11 cellular contexts compared by ENCODE assay signal in the genomic region with DNA sequence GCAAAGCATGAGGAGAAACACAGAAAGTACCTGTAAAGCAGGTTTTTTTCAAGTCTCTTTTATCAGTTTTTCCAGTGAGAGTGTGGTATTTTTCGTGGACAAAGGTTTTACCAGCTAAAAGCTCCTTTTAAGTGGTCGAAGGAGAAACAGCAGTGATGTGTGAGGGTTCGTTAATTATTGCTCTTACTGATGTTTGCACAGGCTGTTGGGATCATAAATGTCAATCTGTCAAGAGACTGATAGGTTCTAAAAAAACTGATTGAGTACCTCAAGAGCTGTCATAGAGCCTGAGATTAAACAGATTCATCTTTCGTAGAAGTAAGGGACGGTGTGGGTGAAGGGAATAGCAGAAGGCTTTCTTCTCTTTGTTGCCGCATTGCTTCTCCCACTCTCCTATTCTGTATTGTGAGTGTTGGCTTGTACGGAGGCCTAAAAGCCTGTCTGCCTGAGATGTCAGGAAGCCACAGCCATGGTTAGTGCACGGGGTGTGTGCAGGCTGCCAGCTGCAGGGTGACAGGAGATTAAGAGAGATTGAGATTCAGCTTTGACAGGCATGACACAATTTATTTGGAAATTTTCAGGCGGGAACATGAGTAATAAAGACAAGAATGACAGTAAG.
DNase-seq lines count a peak whose midpoint lies in the region; ATAC-seq and TF ChIP-seq lines count a peak whose summit lies in the region.
"Had no signal": no experiment of that assay in that cellular context is flagged by ENCODE, and none has a peak within 500 bp of the region (broad histone marks: within the 10 kb centered on the region; RNA-seq: fewer than 3 reads in every experiment).

No MANE protein-coding gene starts in this region.

- peaks cover 7% of the 10 kb centered on the region for H3K36me3 Mint-ChIP-seq in activated naive CD4-positive, alpha-beta T cell treated with anti-CD3 and anti-CD28 coated beads for 36 hours (ENCODE audit: low read depth)
- H3K36me3 Mint-ChIP-seq in activated naive CD4-positive, alpha-beta T cell treated with anti-CD3 and anti-CD28 coated beads, Interleukin-2, amount 10 ng/mL, durations not matched to agents 7 days and 5 days = peaks cover 2% of the 10 kb centered on the region
- no peaks in the 10 kb centered on the region for H3K36me3 Mint-ChIP-seq in glutamatergic neuron (ENCODE audit: unreplicated experiment)
- H3K36me3 Mint-ChIP-seq in type B pancreatic cell = peaks cover 22% of the 10 kb centered on the region

- H3K4me3 Mint-ChIP-seq in activated naive CD4-positive, alpha-beta T cell treated with anti-CD3 and anti-CD28 coated beads for 36 hours = no peak overlapping the region
- H3K4me3 Mint-ChIP-seq in activated naive CD4-positive, alpha-beta T cell treated with anti-CD3 and anti-CD28 coated beads, Interleukin-2, amount 10 ng/mL, durations not matched to agents 7 days and 5 days = no peak overlapping the region
- H3K4me3 Mint-ChIP-seq in glutamatergic neuron (ENCODE audit: unreplicated experiment) = no peak overlapping the region
- H3K4me3 Mint-ChIP-seq in type B pancreatic cell = peak overlapping the region; percentile 52
- H3K4me3 Mint-ChIP-seq: activated naive CD4-positive, alpha-beta T cell treated with anti-CD3 and anti-CD28 coated beads, Interleukin-2, amount 50 U/mL, for 24 hours had no signal

- H4K20me1 ChIP-seq in OCI-LY7 (ENCODE audit: insufficient read depth, low read length) = 0 out of 2 replicates have a peak, but pooled peaks cover 4% of the 10 kb centered on the region

- H3K4me1 Mint-ChIP-seq in activated naive CD4-positive, alpha-beta T cell treated with anti-CD3 and anti-CD28 coated beads for 36 hours (ENCODE audit: low read depth) = peaks cover 14% of the 10 kb centered on the region
- peaks cover 5% of the 10 kb centered on the region for H3K4me1 Mint-ChIP-seq in activated naive CD4-positive, alpha-beta T cell treated with anti-CD3 and anti-CD28 coated beads, Interleukin-2, amount 10 ng/mL, durations not matched to agents 7 days and 5 days
- H3K4me1 Mint-ChIP-seq in glutamatergic neuron (ENCODE audit: low read depth, unreplicated experiment) (peaks cover 46% of the 10 kb centered on the region), type B pancreatic cell (ENCODE audit: unreplicated experiment) (peaks cover 38% of the 10 kb centered on the region)

- H3K9me2 ChIP-seq in OCI-LY7 (ENCODE audit: insufficient read depth, low read length) = no peaks in the 10 kb centered on the region

- no peak overlapping the region for H2AFZ ChIP-seq in OCI-LY7 (ENCODE audit: low read length)

- ATAC-seq in HG03045 (IDR thresholded peaks at IDR 0.05; ENCODE audit: unreplicated experiment) = no peak
- ATAC-seq: PC-3 had no signal

- no peak overlapping the region for H3K4me2 ChIP-seq in OCI-LY7 (ENCODE audit: low read length)

- CTCF ChIA-PET in activated naive CD4-positive, alpha-beta T cell treated with anti-CD3 and anti-CD28 coated beads for 36 hours (lab: Charles Lee) = interaction anchor here (0.7 kb wide), 1 partner anchor 247 kb away, joined by 5 read pairs; no protein-coding TSS in a partner anchor
- CTCF ChIA-PET in activated naive CD4-positive, alpha-beta T cell treated with anti-CD3 and anti-CD28 coated beads, Interleukin-2, amount 10 ng/mL, durations not matched to agents 7 days and 5 days (lab: Charles Lee) = no interaction called here
- CTCF ChIA-PET in OCI-LY7 (lab: Charles Lee; ENCODE audit: unreplicated experiment) = no interaction called here

- no peaks in the 10 kb centered on the region for H3K9me3 ChIP-seq in OCI-LY7 (ENCODE audit: low read length)

- POLR2A ChIA-PET in OCI-LY7 (lab: Charles Lee) = interaction anchor here (0.7 kb wide), 2 partner anchors 67 to 319 kb away, joined by 3 read pairs; no protein-coding TSS in a partner anchor

- H3K4me3 ChIP-seq in OCI-LY7 (ENCODE audit: low read depth, low read length, poor library complexity, severe bottlenecking) = no peak overlapping the region

- no peaks in the 10 kb centered on the region for H3K4me1 ChIP-seq in OCI-LY7 (ENCODE audit: insufficient read depth, low read length, poor library complexity, severe bottlenecking)

- H3K27ac Mint-ChIP-seq in activated naive CD4-positive, alpha-beta T cell treated with anti-CD3 and anti-CD28 coated beads for 36 hours = no peak overlapping the region
- H3K27ac Mint-ChIP-seq in activated naive CD4-positive, alpha-beta T cell treated with anti-CD3 and anti-CD28 coated beads, Interleukin-2, amount 10 ng/mL, durations not matched to agents 7 days and 5 days = no peak overlapping the region
- H3K27ac Mint-ChIP-seq in glutamatergic neuron (ENCODE audit: unreplicated experiment) (peak overlapping the region; percentile 81), type B pancreatic cell (peak overlapping the region; percentile 80)
- H3K27ac Mint-ChIP-seq: activated naive CD4-positive, alpha-beta T cell treated with anti-CD3 and anti-CD28 coated beads, Interleukin-2, amount 50 U/mL, for 24 hours had no signal

- TF ChIP-seq CTCF in glutamatergic neuron (IDR thresholded peaks at IDR 0.05; ENCODE audit: partially characterized antibody, unreplicated experiment) (no peak), type B pancreatic cell (conservative IDR thresholded peaks at IDR 0.05) (no peak), OCI-LY7 (conservative IDR thresholded peaks at IDR 0.05; ENCODE audit: low read length) (no peak)

- H3K27ac ChIP-seq in OCI-LY7 (ENCODE audit: low read depth, low read length, poor library complexity, severe bottlenecking) = no peak overlapping the region

- H3K9me3 Mint-ChIP-seq in activated naive CD4-positive, alpha-beta T cell treated with anti-CD3 and anti-CD28 coated beads for 36 hours = no peaks in the 10 kb centered on the region
- H3K9me3 Mint-ChIP-seq in activated naive CD4-positive, alpha-beta T cell treated with anti-CD3 and anti-CD28 coated beads, Interleukin-2, amount 10 ng/mL, durations not matched to agents 7 days and 5 days = no peaks in the 10 kb centered on the region
- H3K9me3 Mint-ChIP-seq in glutamatergic neuron (ENCODE audit: unreplicated experiment) = peaks cover 3% of the 10 kb centered on the region
- H3K9me3 Mint-ChIP-seq in type B pancreatic cell = no peaks in the 10 kb centered on the region
- H3K9me3 Mint-ChIP-seq: activated naive CD4-positive, alpha-beta T cell treated with anti-CD3 and anti-CD28 coated beads, Interleukin-2, amount 50 U/mL, for 24 hours had no signal

- DNase-seq in activated naive CD4-positive, alpha-beta T cell treated with anti-CD3 and anti-CD28 coated beads for 36 hours = peak; percentile 10
- no peak for DNase-seq in activated naive CD4-positive, alpha-beta T cell treated with anti-CD3 and anti-CD28 coated beads, Interleukin-2, amount 10 ng/mL, durations not matched to agents 7 days and 5 days
- DNase-seq in NCI-H524 (lab: John Stamatoyannopoulos, UW) (peak; percentile 72 to 93), glutamatergic neuron (no peak), type B pancreatic cell (ENCODE audit: extremely low spot score, unreplicated experiment) (no peak), SW 1271 (lab: John Stamatoyannopoulos, UW) (no peak), OCI-LY7 (ENCODE audit: low spot score) (no peak)
- DNase-seq: activated CD4-positive, CD25-positive, alpha-beta regulatory T cell; PC-3 had no signal

- intact Hi-C loops in activated naive CD4-positive, alpha-beta T cell treated with anti-CD3 and anti-CD28 coated beads for 36 hours (cut with micrococcal nuclease) = no loop called here
- intact Hi-C loops in OCI-LY7 (cut with micrococcal nuclease; ENCODE audit: unreplicated experiment) = no loop called here

- no TSS peak for BruUV-seq in OCI-LY7 (replicated peaks; lab: Mats Ljungman, UMichigan)

- no peaks in the 10 kb centered on the region for H3K79me2 ChIP-seq in OCI-LY7 (ENCODE audit: insufficient read depth, low read depth, low read length)

- no peaks in the 10 kb centered on the region for H3K27me3 Mint-ChIP-seq in activated naive CD4-positive, alpha-beta T cell treated with anti-CD3 and anti-CD28 coated beads for 36 hours (ENCODE audit: low read depth)
- no peaks in the 10 kb centered on the region for H3K27me3 Mint-ChIP-seq in activated naive CD4-positive, alpha-beta T cell treated with anti-CD3 and anti-CD28 coated beads, Interleukin-2, amount 10 ng/mL, durations not matched to agents 7 days and 5 days
- H3K27me3 Mint-ChIP-seq in glutamatergic neuron (ENCODE audit: unreplicated experiment) (peaks cover 3% of the 10 kb centered on the region), type B pancreatic cell (no peaks in the 10 kb centered on the region)
- H3K27me3 Mint-ChIP-seq: activated naive CD4-positive, alpha-beta T cell treated with anti-CD3 and anti-CD28 coated beads, Interleukin-2, amount 50 U/mL, for 24 hours had no signal

- no peaks in the 10 kb centered on the region for H3K36me3 ChIP-seq in OCI-LY7 (ENCODE audit: insufficient read depth, low read length)

Comparison
In these comparisons a context has a peak if more than half of its experiments do, and no peak if none do; other contexts are left out.
1. DNase-seq: peak in activated naive CD4-positive, alpha-beta T cell treated with anti-CD3 and anti-CD28 coated beads for 36 hours (single experiment) and NCI-H524 (2 of 2); none in activated naive CD4-positive, alpha-beta T cell treated with anti-CD3 and anti-CD28 coated beads, Interleukin-2, amount 10 ng/mL, durations not matched to agents 7 days and 5 days (single experiment), glutamatergic neuron (single experiment), type B pancreatic cell (single experiment), SW 1271 (0 of 2) and OCI-LY7 (single experiment).
2. H3K27ac Mint-ChIP-seq: peak in glutamatergic neuron (single experiment) and type B pancreatic cell (single experiment); none in activated naive CD4-positive, alpha-beta T cell treated with anti-CD3 and anti-CD28 coated beads for 36 hours (single experiment) and activated naive CD4-positive, alpha-beta T cell treated with anti-CD3 and anti-CD28 coated beads, Interleukin-2, amount 10 ng/mL, durations not matched to agents 7 days and 5 days (single experiment).